Comparison of ENCODE assay signal across 8 cellular contexts in the genomic region with DNA sequence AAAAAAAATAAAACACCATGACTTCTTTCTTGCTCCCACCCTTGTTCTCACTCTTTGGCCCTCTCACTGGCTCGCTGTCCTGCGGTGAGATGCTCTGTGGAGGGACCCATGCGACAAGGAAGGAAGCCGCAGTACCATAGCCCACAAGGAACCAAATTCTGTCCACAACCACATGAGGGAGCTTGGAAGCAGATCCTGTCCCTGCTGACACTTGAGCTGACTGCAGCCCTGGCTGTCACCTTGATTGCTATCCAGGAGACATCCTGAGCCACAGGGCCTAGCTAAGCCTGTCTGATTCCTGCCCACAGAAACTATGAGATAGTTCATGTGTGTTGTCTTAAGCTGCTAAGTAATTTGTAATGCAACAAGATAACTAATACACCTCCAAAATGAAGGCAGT. TPM values are rescaled to one million over a fixed set of nuclear protein-coding genes. Genes with fewer than 3 reads are reported as not detected.
DNase-seq lines count a peak whose midpoint lies in the region; ATAC-seq and TF ChIP-seq lines count a peak whose summit lies in the region.

No MANE protein-coding gene starts in this region.

- H3K36me3 Mint-ChIP-seq in neural crest cell (ENCODE audit: low read depth) = no peaks in the 10 kb centered on the region

- peaks cover 15% of the 10 kb centered on the region for H3K27me3 Mint-ChIP-seq in stimulated activated naive CD8-positive, alpha-beta T cell treated with anti-CD3 and anti-CD28 coated beads, Interleukin-15, amount 100 ng/mL, for 72 hours
- H3K27me3 Mint-ChIP-seq in neural crest cell (ENCODE audit: low read depth) = peaks cover 20% of the 10 kb centered on the region

- no peak for ATAC-seq in stimulated activated naive CD8-positive, alpha-beta T cell treated with anti-CD3 and anti-CD28 coated beads, Interleukin-15, Interleukin-2, amounts not matched to agents 100 U/mL and 50 U/mL, for 24 hours
- ATAC-seq in stimulated activated naive CD8-positive, alpha-beta T cell treated with anti-CD3 and anti-CD28 coated beads, Interleukin-15, amount 100 ng/mL, for 72 hours = no peak
- no peak for ATAC-seq in HG02938 (IDR thresholded peaks at IDR 0.05; ENCODE audit: unreplicated experiment)

- no peak overlapping the region for H3K27ac Mint-ChIP-seq in stimulated activated naive CD8-positive, alpha-beta T cell treated with anti-CD3 and anti-CD28 coated beads, Interleukin-15, amount 100 ng/mL, for 72 hours
- no peak overlapping the region for H3K27ac Mint-ChIP-seq in neural crest cell (ENCODE audit: unreplicated experiment)

- no peak overlapping the region for H3K4me3 ChIP-seq in epithelial cell of esophagus (ENCODE audit: low read length)

- no peak overlapping the region for H3K4me3 Mint-ChIP-seq in stimulated activated naive CD8-positive, alpha-beta T cell treated with anti-CD3 and anti-CD28 coated beads, Interleukin-15, amount 100 ng/mL, for 72 hours
- H3K4me3 Mint-ChIP-seq in neural crest cell = no peak overlapping the region

- no peaks in the 10 kb centered on the region for H3K9me3 Mint-ChIP-seq in stimulated activated naive CD8-positive, alpha-beta T cell treated with anti-CD3 and anti-CD28 coated beads, Interleukin-15, amount 100 ng/mL, for 72 hours
- no peaks in the 10 kb centered on the region for H3K9me3 Mint-ChIP-seq in neural crest cell

- H3K4me1 Mint-ChIP-seq in stimulated activated naive CD8-positive, alpha-beta T cell treated with anti-CD3 and anti-CD28 coated beads, Interleukin-15, amount 100 ng/mL, for 72 hours = peaks cover 34% of the 10 kb centered on the region
- peaks cover 21% of the 10 kb centered on the region for H3K4me1 Mint-ChIP-seq in neural crest cell

- DNase-seq in stimulated activated naive CD8-positive, alpha-beta T cell treated with anti-CD3 and anti-CD28 coated beads, Interleukin-15, Interleukin-2, amounts not matched to agents 100 U/mL and 50 U/mL, for 24 hours = peak; percentile 26
- DNase-seq in stimulated activated naive CD8-positive, alpha-beta T cell treated with anti-CD3 and anti-CD28 coated beads, Interleukin-15, amount 100 ng/mL, for 72 hours = no peak
- DNase-seq in NCI-H460 (ENCODE audit: extremely low read depth, low read depth) (peak; percentile 62), epithelial cell of esophagus (ENCODE audit: low read depth) (peak; percentile 52), neural crest cell (ENCODE audit: low read depth, low spot score) (no peak), GOT3 (lab: John Stamatoyannopoulos, UW) (no peak), epidermal melanocyte (ENCODE audit: insufficient read length, low spot score) (no peak)

- peak; percentile 57 for TF ChIP-seq CTCF in epithelial cell of esophagus (IDR thresholded peaks at IDR 0.05; ENCODE audit: insufficient read depth, low read depth, low read length, missing control alignments)
- peak; percentile 58 for TF ChIP-seq CTCF in neural crest cell (conservative IDR thresholded peaks at IDR 0.05)

RNA-seq across cellular contexts. Expression of gene MT2A, which starts 4.8 kb away (rescaled TPM):
- 83.8 and 113 TPM in 2 replicates for total RNA-seq in NCI-H460 (2014; rRNA removed; shearing (Covaris generic))
- polyA plus RNA-seq in NCI-H460 (2014; cell fraction: nucleus; rRNA removed) = 0.43 and 2.2 TPM in 2 replicates
- 11.6 and 13.8 TPM in 2 replicates for total RNA-seq in neural crest cell

RNA-seq across cellular contexts. Expression of gene MT3, which starts 14.3 kb away (rescaled TPM):
- not detected in 2 replicates for total RNA-seq in NCI-H460 (2014; rRNA removed; shearing (Covaris generic))
- not detected in 2 replicates for polyA plus RNA-seq in NCI-H460 (2014; cell fraction: nucleus; rRNA removed)
- not detected in 2 replicates for total RNA-seq in neural crest cell

RNA-seq across cellular contexts. Expression of gene MT1E, which starts 22.0 kb away (rescaled TPM):
- total RNA-seq in NCI-H460 (2014; rRNA removed; shearing (Covaris generic)) = 2.3 TPM in 1 of 2 replicates, not detected in the other
- 1.2 TPM in 1 of 2 replicates, not detected in the other for polyA plus RNA-seq in NCI-H460 (2014; cell fraction: nucleus; rRNA removed)
- 0.49 and 0.59 TPM in 2 replicates for total RNA-seq in neural crest cell

RNA-seq across cellular contexts. Expression of gene MT1M, which starts 28.9 kb away (rescaled TPM):
- not detected in 2 replicates for total RNA-seq in NCI-H460 (2014; rRNA removed; shearing (Covaris generic))
- not detected in 2 replicates for polyA plus RNA-seq in NCI-H460 (2014; cell fraction: nucleus; rRNA removed)
- total RNA-seq in neural crest cell = not detected in 2 replicates

RNA-seq across cellular contexts. Expression of gene MT1A, which starts 34.9 kb away (rescaled TPM):
- total RNA-seq in NCI-H460 (2014; rRNA removed; shearing (Covaris generic)) = 19.4 and 32.8 TPM in 2 replicates
- polyA plus RNA-seq in NCI-H460 (2014; cell fraction: nucleus; rRNA removed) = 56.1 TPM in 1 of 2 replicates, not detected in the other
- not detected in 2 replicates for total RNA-seq in neural crest cell

Comparison
In these comparisons a context has a peak if more than half of its experiments do, and no peak if none do; other contexts are left out.
1. DNase-seq: peak in stimulated activated naive CD8-positive, alpha-beta T cell treated with anti-CD3 and anti-CD28 coated beads, Interleukin-15, Interleukin-2, amounts not matched to agents 100 U/mL and 50 U/mL, for 24 hours (single experiment), NCI-H460 (single experiment) and epithelial cell of esophagus (single experiment); none in stimulated activated naive CD8-positive, alpha-beta T cell treated with anti-CD3 and anti-CD28 coated beads, Interleukin-15, amount 100 ng/mL, for 72 hours (0 of 2), neural crest cell (single experiment), GOT3 (single experiment) and epidermal melanocyte (single experiment).